17 cellular contexts compared by ENCODE assay signal in genomic region chr13:49638416-49639072, GRCh38. TPM values are rescaled to one million over a fixed set of nuclear protein-coding genes. Genes with fewer than 3 reads are reported as not detected.
A peak's percentile ranks its signal among the peaks of the same experiment; 100 is the strongest.
DNase-seq lines count a peak whose midpoint lies in the region; FAIRE-seq and TF ChIP-seq lines count a peak whose summit lies in the region.
"Had no signal": no experiment of that assay in that cellular context is flagged by ENCODE, and none has a peak within 500 bp of the region (broad histone marks: within the 10 kb centered on the region; RNA-seq: fewer than 3 reads in every experiment).

No MANE protein-coding gene starts in this region.

- DNase-seq in CD14-positive monocyte (ENCODE audit: low spot score), result no peak
- DNase-seq in fibroblast of the aortic adventitia (ENCODE audit: low read depth), result peak; percentile 35
- no peak for DNase-seq in smooth muscle cell (lab: John Stamatoyannopoulos, UW; ENCODE audit: unreplicated experiment)
- no peak for DNase-seq in kidney glomerular epithelial cell (lab: John Stamatoyannopoulos, UW)
- no peak for DNase-seq in RCC 7860 (ENCODE audit: low spot score)
- DNase-seq in activated T-cell treated with anti-CD3 and anti-CD28 coated beads for 4 hours, result no peak
- DNase-seq: CD4-positive, alpha-beta T cell; H9; MV-4-11; NCI-H1417 treated with DMSO at 0.1 percent for 48 hours; NCI-H2171; NCI-H446 treated with DMSO at 0.1 percent for 48 hours; NK-92 treated with Interleukin-12 subunit alpha and Interleukin-12 subunit beta, amount 100 ng/mL, for 24 hours; OCI-M1; SJCRH30 had no signal

- intact Hi-C loops in CD14-positive monocyte (cut with micrococcal nuclease), result no loop called here

- no peak overlapping the region for H2AFZ ChIP-seq in smooth muscle cell (ENCODE audit: low read depth)

- H3K4me3 ChIP-seq in fibroblast of the aortic adventitia (ENCODE audit: low read depth, low read length) (no peak overlapping the region), smooth muscle cell (no peak overlapping the region)
- H3K4me3 ChIP-seq: SJCRH30 had no signal

- H3F3A ChIP-seq in smooth muscle cell (ENCODE audit: low read depth), result no peaks in the 10 kb centered on the region

- peaks cover 4% of the 10 kb centered on the region for H3K4me1 ChIP-seq in smooth muscle cell (ENCODE audit: low read depth)
- H3K4me1 ChIP-seq: SJCRH30 had no signal

- FAIRE-seq in RCC 7860 (lab: Jason Lieb, UNC), result no peak

- H3K9me3 ChIP-seq in smooth muscle cell (replicated peaks; ENCODE audit: low read depth), result no peaks in the 10 kb centered on the region
- H3K9me3 ChIP-seq: SJCRH30 had no signal

- no peak overlapping the region for H3K4me3 Mint-ChIP-seq in CD14-positive monocyte
- H3K4me3 Mint-ChIP-seq: CD4-positive, alpha-beta T cell; H9 had no signal

- peak overlapping the region; percentile 51; the same call in 1 of the 2 replicates for H3K27ac ChIP-seq in VCaP
- peak overlapping the region; percentile 35 for H3K27ac ChIP-seq in smooth muscle cell (ENCODE audit: low read depth)
- H3K27ac ChIP-seq: RWPE1, SJCRH30 had no signal

- H3K4me2 ChIP-seq in smooth muscle cell, result no peak overlapping the region

- peaks cover 74% of the 10 kb centered on the region for H3K4me1 Mint-ChIP-seq in CD14-positive monocyte

- H3K27me3 Mint-ChIP-seq in CD14-positive monocyte (ENCODE audit: low read depth in 3 of 3), result no peaks in the 10 kb centered on the region
- H3K27me3 Mint-ChIP-seq: CD4-positive, alpha-beta T cell had no signal

- H3K27me3 ChIP-seq in smooth muscle cell (ENCODE audit: low read depth), result no peaks in the 10 kb centered on the region
- H3K27me3 ChIP-seq: SJCRH30 had no signal

- H3K9me3 Mint-ChIP-seq in CD14-positive monocyte, result peaks cover 0 to 1% (median 0%) of the 10 kb centered on the region in 7 donors
- H3K9me3 Mint-ChIP-seq: CD4-positive, alpha-beta T cell; H9 had no signal

- H3K36me3 ChIP-seq in smooth muscle cell (ENCODE audit: low read depth), result no peaks in the 10 kb centered on the region
- H3K36me3 ChIP-seq: SJCRH30 had no signal

- H4K20me1 ChIP-seq in smooth muscle cell (ENCODE audit: low read depth), result no peaks in the 10 kb centered on the region

- TF ChIP-seq CTCF in CD14-positive monocyte (IDR thresholded peaks at IDR 0.05) (no peak), VCaP (conservative IDR thresholded peaks at IDR 0.05) (no peak), fibroblast of the aortic adventitia (IDR thresholded peaks at IDR 0.05; ENCODE audit: insufficient read depth, low read length) (no peak), smooth muscle cell (IDR thresholded peaks at IDR 0.05; ENCODE audit: borderline replicate concordance, insufficient read depth, poor library complexity, severe bottlenecking) (no peak)

- peaks cover 13 to 38% of the 10 kb centered on the region in 2 donors for H3K36me3 Mint-ChIP-seq in CD14-positive monocyte

- 90% methylated on average over 4 of the region's 4 CpGs for WGBS in smooth muscle cell (ENCODE audit: low lambda C conversion rate)

- no peaks in the 10 kb centered on the region for H3K79me2 ChIP-seq in smooth muscle cell (ENCODE audit: low read depth)

- H3K9ac ChIP-seq in smooth muscle cell (ENCODE audit: low read depth), result no peak overlapping the region

- peak overlapping the region in 4 of 7 donors; percentile 8 to 73 (median 40) for H3K27ac Mint-ChIP-seq in CD14-positive monocyte
- H3K27ac Mint-ChIP-seq: CD4-positive, alpha-beta T cell; H9 had no signal

RNA-seq across cellular contexts. Expression of gene ARL11, which starts 10.2 kb away (rescaled TPM):
- polyA plus RNA-seq in CD14-positive monocyte, result 10 to 100 TPM; 15.2 to 19.2 TPM
- total RNA-seq in fibroblast of the aortic adventitia (ENCODE audit: low replicate concordance), result not detected in 2 replicates
- 0.13 TPM in 1 of 2 replicates, not detected in the other for total RNA-seq in smooth muscle cell
- 0.17 TPM in 1 of 2 replicates, not detected in the other for polyA plus RNA-seq in smooth muscle cell
- total RNA-seq: SJCRH30 had no signal

RNA-seq across cellular contexts. Expression of gene EBPL, which starts 52.7 kb away (rescaled TPM):
- polyA plus RNA-seq in CD14-positive monocyte (10 to 100 TPM; 27.3 to 29.4 TPM), smooth muscle cell (75.3 and 86.5 TPM in 2 replicates)
- total RNA-seq in fibroblast of the aortic adventitia (ENCODE audit: low replicate concordance) (37.1 and 47.0 TPM in 2 replicates), smooth muscle cell (108 and 114 TPM in 2 replicates)

RNA-seq across cellular contexts. Expression of gene RCBTB1, which starts 53.2 kb away (rescaled TPM):
- 10 to 100 TPM in 1 of 2 donors, 1 to 10 TPM in 1; 9.8 to 13.2 TPM for polyA plus RNA-seq in CD14-positive monocyte
- total RNA-seq in fibroblast of the aortic adventitia (ENCODE audit: low replicate concordance), result 24.0 and 40.7 TPM in 2 replicates
- total RNA-seq in smooth muscle cell, result 26.8 and 28.5 TPM in 2 replicates
- polyA plus RNA-seq in smooth muscle cell, result 10.7 and 12.4 TPM in 2 replicates
